8 cellular contexts compared by ENCODE assay signal in the genomic region with DNA sequence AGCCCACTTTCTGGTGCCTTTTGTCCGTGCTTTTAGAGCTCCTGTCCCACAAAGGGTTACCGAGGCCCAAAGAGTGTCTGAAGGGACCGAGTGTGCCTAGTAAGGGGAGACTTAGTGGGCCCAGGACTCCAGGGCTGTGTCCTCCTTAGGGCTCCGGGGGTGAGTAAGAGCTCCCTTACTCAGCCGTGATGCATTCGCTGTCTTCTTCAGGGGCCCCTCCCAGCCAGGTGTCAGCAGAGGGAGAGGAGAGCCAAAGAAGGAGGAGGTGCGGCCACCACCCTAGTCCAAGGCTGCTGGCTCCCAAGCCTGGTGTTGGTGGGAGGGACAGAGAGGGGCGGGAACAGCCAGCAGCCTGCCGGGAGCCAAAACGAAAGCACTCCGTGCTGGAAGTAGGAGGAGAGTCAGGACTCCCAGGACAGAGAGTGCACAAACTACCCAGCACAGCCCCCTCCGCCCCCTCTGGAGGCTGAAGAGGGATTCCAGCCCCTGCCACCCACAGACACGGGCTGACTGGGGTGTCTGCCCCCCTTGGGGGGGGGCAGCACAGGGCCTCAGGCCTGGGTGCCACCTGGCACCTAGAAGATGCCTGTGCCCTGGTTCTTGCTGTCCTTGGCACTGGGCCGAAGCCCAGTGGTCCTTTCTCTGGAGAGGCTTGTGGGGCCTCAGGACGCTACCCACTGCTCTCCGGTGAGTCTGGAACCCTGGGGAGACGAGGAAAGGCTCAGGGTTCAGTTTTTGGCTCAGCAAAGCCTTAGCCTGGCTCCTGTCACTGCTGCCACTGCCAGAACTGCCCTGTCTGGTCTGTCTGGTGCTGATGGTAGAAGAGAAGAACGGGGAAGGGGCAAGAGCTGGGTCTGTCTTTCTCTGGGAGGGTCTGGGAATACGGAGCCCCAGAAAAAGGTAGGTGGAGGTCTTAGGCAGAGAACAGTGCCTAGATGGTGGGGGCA. TPM values are rescaled to one million over a fixed set of nuclear protein-coding genes. Genes with fewer than 3 reads are reported as not detected.
DNase-seq lines count a peak whose midpoint lies in the region; ATAC-seq and TF ChIP-seq lines count a peak whose summit lies in the region.

A gene with protein sequence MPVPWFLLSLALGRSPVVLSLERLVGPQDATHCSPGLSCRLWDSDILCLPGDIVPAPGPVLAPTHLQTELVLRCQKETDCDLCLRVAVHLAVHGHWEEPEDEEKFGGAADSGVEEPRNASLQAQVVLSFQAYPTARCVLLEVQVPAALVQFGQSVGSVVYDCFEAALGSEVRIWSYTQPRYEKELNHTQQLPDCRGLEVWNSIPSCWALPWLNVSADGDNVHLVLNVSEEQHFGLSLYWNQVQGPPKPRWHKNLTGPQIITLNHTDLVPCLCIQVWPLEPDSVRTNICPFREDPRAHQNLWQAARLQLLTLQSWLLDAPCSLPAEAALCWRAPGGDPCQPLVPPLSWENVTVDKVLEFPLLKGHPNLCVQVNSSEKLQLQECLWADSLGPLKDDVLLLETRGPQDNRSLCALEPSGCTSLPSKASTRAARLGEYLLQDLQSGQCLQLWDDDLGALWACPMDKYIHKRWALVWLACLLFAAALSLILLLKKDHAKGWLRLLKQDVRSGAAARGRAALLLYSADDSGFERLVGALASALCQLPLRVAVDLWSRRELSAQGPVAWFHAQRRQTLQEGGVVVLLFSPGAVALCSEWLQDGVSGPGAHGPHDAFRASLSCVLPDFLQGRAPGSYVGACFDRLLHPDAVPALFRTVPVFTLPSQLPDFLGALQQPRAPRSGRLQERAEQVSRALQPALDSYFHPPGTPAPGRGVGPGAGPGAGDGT (plus strand): TSS at position 365 of the 947 bp plus-strand sequence. CDS start 218 bp downstream, at position 583.

- H3K4me3 ChIP-seq in iPS DF 6.9 (ENCODE audit: low read length): peak within 1 kb of the TSS; percentile 75; the same call in 1 of the 2 replicates

- whole genome bisulfite sequencing in iPS DF 6.9 (ENCODE audit: insufficient coverage, insufficient read length): no CpG with 5 or more reads among the region's 19 CpGs

- TF ChIP-seq EP300 in Ishikawa (IDR thresholded peaks at IDR 0.05; ENCODE audit: borderline replicate concordance): no peak

- H3K27ac ChIP-seq in iPS DF 6.9 (ENCODE audit: low read length): no peak within 1 kb of the TSS

- no peaks in the 10 kb centered on the region for H3K27me3 ChIP-seq in iPS DF 6.9 (ENCODE audit: control insufficient read depth, insufficient read depth, low read length)

- in situ Hi-C loops in SK-MEL-5 (cut with HindIII; ENCODE audit: low pct_unique_long_range_greater_than_20kb, low sequenced_read_pairs) (no loop called here), T47D (cut with HindIII; ENCODE audit: low pct_unique_long_range_greater_than_20kb, low sequenced_read_pairs) (no loop called here)

- H3K4me1 ChIP-seq in iPS DF 6.9 (ENCODE audit: control insufficient read depth, insufficient read depth, low read length): peaks cover 8% of the 10 kb centered on the region

- no peak for TF ChIP-seq RAD21 in Ishikawa (IDR thresholded peaks at IDR 0.05; ENCODE audit: low read depth)

- H3K9me3 ChIP-seq in iPS DF 6.9 (ENCODE audit: control insufficient read depth, insufficient read depth, low read length): no peaks in the 10 kb centered on the region

- H3K36me3 ChIP-seq in iPS DF 6.9 (ENCODE audit: control insufficient read depth, insufficient read depth, low read length): no peaks in the 10 kb centered on the region; the same call in 1 of the 2 replicates

- peak; percentile 54 for DNase-seq in COLO829 (ENCODE audit: low spot score)
- peak; percentile 81 for DNase-seq in SK-MEL-5 (ENCODE audit: low read depth, low spot score)
- DNase-seq in T47D (ENCODE audit: low read depth in 1 of 2, low spot score in 1 of 2): peak; percentile 78 to 95
- DNase-seq in iPS DF 6.9 (ENCODE audit: low read depth, low spot score): no peak
- peak; percentile 40 for DNase-seq in putamen (ENCODE audit: low spot score)
- no peak for DNase-seq in NCI-H1092 treated with DMSO at 0.1 percent for 48 hours (lab: John Stamatoyannopoulos, UW)

- no peak for ATAC-seq in HG03571 (IDR thresholded peaks at IDR 0.05; ENCODE audit: unreplicated experiment)

TF ChIP-seq in Ishikawa, 13 proteins besides CTCF, POLR2A, EP300 and RAD21:
- TF ChIP-seq CEBPB (IDR thresholded peaks at IDR 0.05) (no peak), EGR1 (IDR thresholded peaks at IDR 0.05) (no peak), YY1 (IDR thresholded peaks at IDR 0.05; ENCODE audit: low read depth) (no peak), ZBTB7A (IDR thresholded peaks at IDR 0.05; ENCODE audit: low read depth) (no peak), NFIC (IDR thresholded peaks at IDR 0.05) (no peak), TAF1 (IDR thresholded peaks at IDR 0.05; ENCODE audit: low read depth) (peak; percentile 4; the same call in 1 of the 2 replicates), CREB1 (IDR thresholded peaks at IDR 0.05; ENCODE audit: low read depth) (no peak), TCF12 (IDR thresholded peaks at IDR 0.05; ENCODE audit: low read depth) (no peak), FOXM1 (IDR thresholded peaks at IDR 0.05; ENCODE audit: borderline replicate concordance, low read depth) (no peak), TEAD4 (IDR thresholded peaks at IDR 0.05) (no peak)
- TF ChIP-seq, protein P1, sequence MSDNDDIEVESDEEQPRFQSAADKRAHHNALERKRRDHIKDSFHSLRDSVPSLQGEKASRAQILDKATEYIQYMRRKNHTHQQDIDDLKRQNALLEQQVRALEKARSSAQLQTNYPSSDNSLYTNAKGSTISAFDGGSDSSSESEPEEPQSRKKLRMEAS (IDR thresholded peaks at IDR 0.05): peak; percentile 30; the same call in 1 of the 2 replicates
- TF ChIP-seq, protein P2, sequence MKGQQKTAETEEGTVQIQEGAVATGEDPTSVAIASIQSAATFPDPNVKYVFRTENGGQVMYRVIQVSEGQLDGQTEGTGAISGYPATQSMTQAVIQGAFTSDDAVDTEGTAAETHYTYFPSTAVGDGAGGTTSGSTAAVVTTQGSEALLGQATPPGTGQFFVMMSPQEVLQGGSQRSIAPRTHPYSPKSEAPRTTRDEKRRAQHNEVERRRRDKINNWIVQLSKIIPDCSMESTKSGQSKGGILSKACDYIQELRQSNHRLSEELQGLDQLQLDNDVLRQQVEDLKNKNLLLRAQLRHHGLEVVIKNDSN (IDR thresholded peaks at IDR 0.05): no peak
- TF ChIP-seq, protein P3, sequence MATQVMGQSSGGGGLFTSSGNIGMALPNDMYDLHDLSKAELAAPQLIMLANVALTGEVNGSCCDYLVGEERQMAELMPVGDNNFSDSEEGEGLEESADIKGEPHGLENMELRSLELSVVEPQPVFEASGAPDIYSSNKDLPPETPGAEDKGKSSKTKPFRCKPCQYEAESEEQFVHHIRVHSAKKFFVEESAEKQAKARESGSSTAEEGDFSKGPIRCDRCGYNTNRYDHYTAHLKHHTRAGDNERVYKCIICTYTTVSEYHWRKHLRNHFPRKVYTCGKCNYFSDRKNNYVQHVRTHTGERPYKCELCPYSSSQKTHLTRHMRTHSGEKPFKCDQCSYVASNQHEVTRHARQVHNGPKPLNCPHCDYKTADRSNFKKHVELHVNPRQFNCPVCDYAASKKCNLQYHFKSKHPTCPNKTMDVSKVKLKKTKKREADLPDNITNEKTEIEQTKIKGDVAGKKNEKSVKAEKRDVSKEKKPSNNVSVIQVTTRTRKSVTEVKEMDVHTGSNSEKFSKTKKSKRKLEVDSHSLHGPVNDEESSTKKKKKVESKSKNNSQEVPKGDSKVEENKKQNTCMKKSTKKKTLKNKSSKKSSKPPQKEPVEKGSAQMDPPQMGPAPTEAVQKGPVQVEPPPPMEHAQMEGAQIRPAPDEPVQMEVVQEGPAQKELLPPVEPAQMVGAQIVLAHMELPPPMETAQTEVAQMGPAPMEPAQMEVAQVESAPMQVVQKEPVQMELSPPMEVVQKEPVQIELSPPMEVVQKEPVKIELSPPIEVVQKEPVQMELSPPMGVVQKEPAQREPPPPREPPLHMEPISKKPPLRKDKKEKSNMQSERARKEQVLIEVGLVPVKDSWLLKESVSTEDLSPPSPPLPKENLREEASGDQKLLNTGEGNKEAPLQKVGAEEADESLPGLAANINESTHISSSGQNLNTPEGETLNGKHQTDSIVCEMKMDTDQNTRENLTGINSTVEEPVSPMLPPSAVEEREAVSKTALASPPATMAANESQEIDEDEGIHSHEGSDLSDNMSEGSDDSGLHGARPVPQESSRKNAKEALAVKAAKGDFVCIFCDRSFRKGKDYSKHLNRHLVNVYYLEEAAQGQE (IDR thresholded peaks at IDR 0.05; ENCODE audit: low read depth): no peak

RNA-seq across cellular contexts. Expression of the gene that starts here (rescaled TPM):
- total RNA-seq in SK-MEL-5 (2014; rRNA removed; shearing (Covaris generic)): 49.0 and 49.1 TPM in 2 replicates
- 70.7 and 72.3 TPM in 2 replicates for polyA plus RNA-seq in SK-MEL-5 (2015; cell fraction: cytosol; rRNA removed)
- 123 and 131 TPM in 2 replicates for polyA plus RNA-seq in SK-MEL-5 (2015; cell fraction: nucleus; rRNA removed)

Comparison
In these comparisons a context has a peak if more than half of its experiments do, and no peak if none do; other contexts are left out.
1. DNase-seq: peak in COLO829 (single experiment), SK-MEL-5 (single experiment), T47D (2 of 2) and putamen (single experiment); none in iPS DF 6.9 (single experiment) and NCI-H1092 treated with DMSO at 0.1 percent for 48 hours (single experiment).